Comparison of ENCODE assay signal across 8 cellular contexts in genomic region chr17:59106463-59107305, GRCh38. TPM values are rescaled to one million over a fixed set of nuclear protein-coding genes. Genes with fewer than 3 reads are reported as not detected.
DNase-seq lines count a peak whose midpoint lies in the region; ATAC-seq and TF ChIP-seq lines count a peak whose summit lies in the region.

A gene with protein sequence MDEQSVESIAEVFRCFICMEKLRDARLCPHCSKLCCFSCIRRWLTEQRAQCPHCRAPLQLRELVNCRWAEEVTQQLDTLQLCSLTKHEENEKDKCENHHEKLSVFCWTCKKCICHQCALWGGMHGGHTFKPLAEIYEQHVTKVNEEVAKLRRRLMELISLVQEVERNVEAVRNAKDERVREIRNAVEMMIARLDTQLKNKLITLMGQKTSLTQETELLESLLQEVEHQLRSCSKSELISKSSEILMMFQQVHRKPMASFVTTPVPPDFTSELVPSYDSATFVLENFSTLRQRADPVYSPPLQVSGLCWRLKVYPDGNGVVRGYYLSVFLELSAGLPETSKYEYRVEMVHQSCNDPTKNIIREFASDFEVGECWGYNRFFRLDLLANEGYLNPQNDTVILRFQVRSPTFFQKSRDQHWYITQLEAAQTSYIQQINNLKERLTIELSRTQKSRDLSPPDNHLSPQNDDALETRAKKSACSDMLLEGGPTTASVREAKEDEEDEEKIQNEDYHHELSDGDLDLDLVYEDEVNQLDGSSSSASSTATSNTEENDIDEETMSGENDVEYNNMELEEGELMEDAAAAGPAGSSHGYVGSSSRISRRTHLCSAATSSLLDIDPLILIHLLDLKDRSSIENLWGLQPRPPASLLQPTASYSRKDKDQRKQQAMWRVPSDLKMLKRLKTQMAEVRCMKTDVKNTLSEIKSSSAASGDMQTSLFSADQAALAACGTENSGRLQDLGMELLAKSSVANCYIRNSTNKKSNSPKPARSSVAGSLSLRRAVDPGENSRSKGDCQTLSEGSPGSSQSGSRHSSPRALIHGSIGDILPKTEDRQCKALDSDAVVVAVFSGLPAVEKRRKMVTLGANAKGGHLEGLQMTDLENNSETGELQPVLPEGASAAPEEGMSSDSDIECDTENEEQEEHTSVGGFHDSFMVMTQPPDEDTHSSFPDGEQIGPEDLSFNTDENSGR (minus strand): TSS chr17:59106880. CDS start chr17:59106461, 419 bp downstream.

- peak within 1 kb of the TSS; percentile 64 to 97 (median 84) for H3K4me3 ChIP-seq in heart right ventricle
- peak within 1 kb of the TSS; percentile 89 for H3K4me3 ChIP-seq in upper lobe of right lung

- H3K27me3 ChIP-seq in heart right ventricle (no peaks in the 10 kb centered on the region), upper lobe of right lung (no peaks in the 10 kb centered on the region)

- peaks cover 0 to 35% (median 23%) of the 10 kb centered on the region in 9 donors for H3K4me1 ChIP-seq in heart right ventricle
- H3K4me1 ChIP-seq in upper lobe of right lung, result peaks cover 16% of the 10 kb centered on the region

- H3K27ac ChIP-seq in heart right ventricle, result peak within 1 kb of the TSS; percentile 75 to 95 (median 90)
- H3K27ac ChIP-seq in upper lobe of right lung, result peak within 1 kb of the TSS; percentile 92

- in situ Hi-C loops in GM13976 (cut with MboI; ENCODE audit: low sequenced_read_pairs, unreplicated experiment), result no loop called here

- H3K36me3 ChIP-seq in heart right ventricle, result peaks cover 0 to 42% (median 0%) of the 10 kb centered on the region in 9 donors
- peaks cover 16% of the 10 kb centered on the region for H3K36me3 ChIP-seq in upper lobe of right lung

- H3K9me3 ChIP-seq in heart right ventricle, result no peaks in the 10 kb centered on the region
- no peaks in the 10 kb centered on the region for H3K9me3 ChIP-seq in upper lobe of right lung

- ATAC-seq in HG02870 (IDR thresholded peaks at IDR 0.05; ENCODE audit: unreplicated experiment) (peak; percentile 93), heart right ventricle (peak; percentile 99 to 100 (median 99)), upper lobe of right lung (peak; percentile 99)

- peak; percentile 21 for TF ChIP-seq CTCF in GM13976 (IDR thresholded peaks at IDR 0.05; ENCODE audit: borderline replicate concordance, control extremely low read depth, extremely low read depth, insufficient read depth, missing control alignments)
- peak in 2 of 9 donors; percentile 6 to 10 for TF ChIP-seq CTCF in heart right ventricle (IDR thresholded peaks at IDR 0.05)
- TF ChIP-seq CTCF in upper lobe of right lung (IDR thresholded peaks at IDR 0.05), result peak; percentile 13

- 0% methylated on average over 89 of the region's 89 CpGs for WGBS in heart right ventricle, 2 donors

- intact Hi-C loops in T-helper 1 cell treated with Interleukin-12 subunit alpha and Interleukin-12 subunit beta and Interleukin-4 antibody, amounts not matched to agents 30 ng/mL and 1 ng/mL, for 36 hours (cut with micrococcal nuclease), result loop anchor here (1.0 to 10.0 kb wide), 16 partner anchors 49 to 1571 kb away; partner anchors contain the start of genes BCAS3, CLTC, DHX40 and GDPD1
- intact Hi-C loops in heart right ventricle (cut with DNase I), result loop anchor here in 5 of 10 donors (2.0 to 10.0 kb wide), 5 partner anchors 41 to 589 kb away; partner anchors contain the start of genes PRR11 (in 3 of the 5) and SKA2 (in 3 of the 5)
- intact Hi-C loops in posterior vena cava (cut with DNase I), result no loop called here
- intact Hi-C loops in upper lobe of right lung (cut with DNase I), result no loop called here

- DNase-seq in GM13976 (ENCODE audit: low spot score) (peak; percentile 99), NCI-H146 treated with DMSO at 0.1 percent for 48 hours (lab: John Stamatoyannopoulos, UW; ENCODE audit: unreplicated experiment) (peak; percentile 94), amniotic epithelial cell (ENCODE audit: low read depth) (peak; percentile 97), heart right ventricle (peak; percentile 97 to 98), posterior vena cava (ENCODE audit: low spot score) (peak; percentile 100), upper lobe of right lung (peak; percentile 100)

RNA-seq across cellular contexts. Expression of the gene that starts here (rescaled TPM):
- total RNA-seq in T-helper 1 cell treated with Interleukin-12 subunit alpha and Interleukin-12 subunit beta and Interleukin-4 antibody, amounts not matched to agents 30 ng/mL and 1 ng/mL, for 36 hours, result 24.9 and 26.3 TPM in 2 replicates
- total RNA-seq in heart right ventricle (10 to 100 TPM; 15.2 to 22.2 (median 18.1) TPM), posterior vena cava (10 to 100 TPM; 19.7 to 19.8 TPM), upper lobe of right lung (20.3 TPM)
- polyA plus RNA-seq in heart right ventricle, result 1 to 10 TPM; 5.9 to 8.6 TPM

Comparison
In these comparisons a context has a peak if more than half of its experiments do, and no peak if none do; other contexts are left out.
1. Peak in every context shown above with its lines: DNase-seq, ATAC-seq, H3K4me3 ChIP-seq and H3K27ac ChIP-seq.